In genomic region chr17:20155258-20156195, GRCh38 we compare ENCODE assay signal across 8 cellular contexts.
DNase-seq lines count a peak whose midpoint lies in the region; ATAC-seq and TF ChIP-seq lines count a peak whose summit lies in the region.

No MANE protein-coding gene starts in this region.

- H3K36me3 ChIP-seq in SU-DHL-6 (ENCODE audit: low read length) (no peaks in the 10 kb centered on the region), adrenal gland (replicated peaks in 1 of 2) (no peaks in the 10 kb centered on the region), parathyroid adenoma (ENCODE audit: control insufficient read depth, insufficient read depth, low read length) (no peaks in the 10 kb centered on the region), tibial nerve (no peaks in the 10 kb centered on the region)

- peak; percentile 93 for ATAC-seq in HG02588 (IDR thresholded peaks at IDR 0.05; ENCODE audit: unreplicated experiment)

- H3K4me3 ChIP-seq in SU-DHL-6 (ENCODE audit: insufficient read depth, low read length, poor library complexity, severe bottlenecking) = peak overlapping the region; percentile 57
- peak overlapping the region in 3 of 4 donors; percentile 49 to 73 (median 62) for H3K4me3 ChIP-seq in adrenal gland
- H3K4me3 ChIP-seq in parathyroid adenoma (ENCODE audit: low read depth, low read length) = peak overlapping the region; percentile 59
- peak overlapping the region; percentile 32 to 91 (median 88) for H3K4me3 ChIP-seq in tibial nerve

- H3K79me2 ChIP-seq in SU-DHL-6 (ENCODE audit: insufficient read depth, low read length) (no peaks in the 10 kb centered on the region), parathyroid adenoma (no peaks in the 10 kb centered on the region)

- 13 to 27% (median 18%) methylated on average over 35 to 69 of the region's 69 CpGs for WGBS in adrenal gland, 4 donors
- WGBS in tibial nerve, 2 donors = 19 to 29% methylated on average over 26 to 39 of the region's 69 CpGs

- TF ChIP-seq CTCF in GM10266 (IDR thresholded peaks at IDR 0.05; ENCODE audit: control insufficient read depth, insufficient read depth, low read depth, missing control alignments) = no peak
- no peak for TF ChIP-seq CTCF in SU-DHL-6 (IDR thresholded peaks at IDR 0.05; ENCODE audit: insufficient read depth, low read length, poor library complexity, severe bottlenecking)
- peak in 2 of 6 experiments; percentile 8 to 11 for TF ChIP-seq CTCF in adrenal gland (IDR thresholded peaks at IDR 0.05)
- no peak for TF ChIP-seq CTCF in parathyroid adenoma (IDR thresholded peaks at IDR 0.05)
- peak in 2 of 5 experiments; percentile 17 to 38 for TF ChIP-seq CTCF in tibial nerve (IDR thresholded peaks at IDR 0.05)

- peaks cover 6% of the 10 kb centered on the region; the same call in 1 of the 2 replicates for H3F3A ChIP-seq in SU-DHL-6 (ENCODE audit: insufficient read depth)

- H3K4me1 ChIP-seq in adrenal gland (replicated peaks in 1 of 2) = peaks cover 13 to 16% of the 10 kb centered on the region in 2 donors
- no peaks in the 10 kb centered on the region for H3K4me1 ChIP-seq in parathyroid adenoma
- peaks cover 0 to 20% (median 12%) of the 10 kb centered on the region in 4 donors for H3K4me1 ChIP-seq in tibial nerve

- DNase-seq in GM10266 (ENCODE audit: extremely low spot score) = peak; percentile 97
- peak; percentile 90 for DNase-seq in NCI-H1092 treated with DMSO at 0.1 percent for 48 hours (lab: John Stamatoyannopoulos, UW)
- peak; percentile 98 to 100 (median 99) for DNase-seq in adrenal gland
- DNase-seq in cardiac septum (ENCODE audit: low spot score) = peak; percentile 98
- DNase-seq in tibial nerve (ENCODE audit: low spot score in 2 of 2) = peak; percentile 88 to 92

- H3K9ac ChIP-seq in SU-DHL-6 (ENCODE audit: low read length) (peak overlapping the region; percentile 44), parathyroid adenoma (no peak overlapping the region)

- no peak overlapping the region for H3K27ac ChIP-seq in SU-DHL-6 (ENCODE audit: low read depth, low read length)
- peak overlapping the region in 4 of 5 donors; percentile 54 to 90 (median 67) for H3K27ac ChIP-seq in adrenal gland
- peak overlapping the region; percentile 41 for H3K27ac ChIP-seq in parathyroid adenoma
- H3K27ac ChIP-seq in tibial nerve = peak overlapping the region in 3 of 4 donors; percentile 76 to 80 (median 79)

- peak; percentile 38 to 92 for TF ChIP-seq POLR2A in adrenal gland (IDR thresholded peaks at IDR 0.05)
- peak; percentile 15 to 54 for TF ChIP-seq POLR2A in tibial nerve (IDR thresholded peaks at IDR 0.05)

- H3K9me2 ChIP-seq in SU-DHL-6 (replicated peaks; ENCODE audit: insufficient read depth, low read length) = no peaks in the 10 kb centered on the region

- H3K4me2 ChIP-seq in SU-DHL-6 (ENCODE audit: low read depth, low read length, poor library complexity, severe bottlenecking) = peak overlapping the region; percentile 69
- H3K4me2 ChIP-seq in parathyroid adenoma (ENCODE audit: low read length) = peak overlapping the region; percentile 92

- H2AFZ ChIP-seq in SU-DHL-6 (ENCODE audit: low read depth, low read length, severe bottlenecking) (peak overlapping the region; percentile 72), parathyroid adenoma (peak overlapping the region; percentile 84)

- H3K9me3 ChIP-seq in SU-DHL-6 (ENCODE audit: insufficient read depth, low read length) (no peaks in the 10 kb centered on the region), adrenal gland (replicated peaks in 1 of 3) (no peaks in the 10 kb centered on the region), parathyroid adenoma (ENCODE audit: control insufficient read depth, low read length) (no peaks in the 10 kb centered on the region), tibial nerve (no peaks in the 10 kb centered on the region)

- intact Hi-C loops in adrenal gland (cut with DNase I) = no loop called here
- intact Hi-C loops in cardiac septum (cut with DNase I) = no loop called here

- TF ChIP-seq EP300 in tibial nerve (IDR thresholded peaks at IDR 0.05) = peak in 1 of 2 donors; percentile 50

- no peaks in the 10 kb centered on the region for H4K20me1 ChIP-seq in SU-DHL-6 (ENCODE audit: low read depth, low read length)

- H3K27me3 ChIP-seq in SU-DHL-6 (ENCODE audit: low read length) (peaks cover 6% of the 10 kb centered on the region; the same call in 1 of the 2 replicates), adrenal gland (no peaks in the 10 kb centered on the region), parathyroid adenoma (ENCODE audit: control insufficient read depth, insufficient read depth, low read length) (no peaks in the 10 kb centered on the region), tibial nerve (no peaks in the 10 kb centered on the region)
